9 cellular contexts compared by ENCODE assay signal in the genomic region with DNA sequence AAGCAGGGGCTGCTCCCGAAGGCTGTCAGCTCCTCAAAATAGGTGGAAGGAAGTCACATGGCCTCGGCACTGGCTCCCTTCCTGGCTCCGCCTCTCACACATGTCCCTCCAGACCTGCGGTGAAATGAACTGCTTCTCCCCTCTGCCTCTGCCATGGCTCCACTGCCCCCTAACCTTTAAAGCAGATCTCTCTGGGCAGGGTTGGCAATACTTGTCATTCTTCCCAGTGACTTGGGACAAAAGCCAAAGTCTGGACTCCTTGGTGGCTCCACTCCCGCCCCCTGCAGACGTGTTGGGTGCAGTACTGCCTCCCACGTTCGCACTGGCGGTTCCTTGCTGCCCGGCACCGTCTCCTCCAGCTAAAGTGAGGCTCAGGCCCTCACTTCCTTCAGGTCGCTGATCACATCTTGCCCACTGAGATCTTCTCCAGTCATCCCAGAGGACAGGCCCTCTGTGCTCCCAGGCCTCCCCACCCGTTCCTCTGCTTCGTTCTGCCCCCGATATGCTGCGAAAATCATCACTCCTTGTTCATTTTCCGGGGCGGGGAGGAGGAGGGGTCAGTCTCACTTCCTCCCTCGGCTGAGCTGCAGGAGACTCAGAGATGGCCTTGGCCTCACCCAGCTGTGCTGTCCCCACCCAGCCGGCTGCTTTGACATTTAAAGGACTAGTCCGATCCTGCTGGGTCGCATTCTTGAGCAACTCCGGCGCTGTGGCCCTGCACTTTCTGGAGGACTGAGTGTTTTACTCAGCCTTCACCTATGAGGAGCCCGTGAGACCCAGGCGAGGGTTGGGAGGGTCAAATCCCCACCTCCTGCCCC.
DNase-seq lines count a peak whose midpoint lies in the region; ATAC-seq and FAIRE-seq lines count a peak whose summit lies in the region.
"Had no signal": no experiment of that assay in that cellular context is flagged by ENCODE, and none has a peak within 500 bp of the region (broad histone marks: within the 10 kb centered on the region; RNA-seq: fewer than 3 reads in every experiment).

No MANE protein-coding gene starts in this region.

- H3K9me3 Mint-ChIP-seq in activated naive CD4-positive, alpha-beta T cell treated with anti-CD3 and anti-CD28 coated beads, Interleukin-2, amount 50 U/mL, for 72 hours: no peaks in the 10 kb centered on the region

- H3K36me3 Mint-ChIP-seq in activated naive CD4-positive, alpha-beta T cell treated with anti-CD3 and anti-CD28 coated beads, Interleukin-2, amount 50 U/mL, for 72 hours: no peaks in the 10 kb centered on the region

- in situ Hi-C loops in Caki2 (cut with HindIII; ENCODE audit: low pct_unique_long_range_greater_than_20kb, low sequenced_read_pairs): no loop called here

- intact Hi-C loops in Right ventricle myocardium superior (cut with DNase I): loop anchor here (10.0 kb wide), 1 partner anchor 212 kb away; the partner anchor contains the start of gene RS1

- ATAC-seq in GM19438 (IDR thresholded peaks at IDR 0.05; ENCODE audit: low read depth, unreplicated experiment): peak; percentile 67
- peak; percentile 59 for ATAC-seq in HG03469 (IDR thresholded peaks at IDR 0.05; ENCODE audit: unreplicated experiment)
- ATAC-seq in activated naive CD4-positive, alpha-beta T cell treated with anti-CD3 and anti-CD28 coated beads, Interleukin-2, amount 50 U/mL, for 72 hours: peak; percentile 73 to 80
- peak; percentile 70 for ATAC-seq in Right ventricle myocardium superior (ENCODE audit: poor library complexity)

- FAIRE-seq in RCC 7860 (lab: Jason Lieb, UNC): peak; percentile 72
- FAIRE-seq: islet of Langerhans had no signal

- peak overlapping the region; percentile 83 to 95 for H3K27ac Mint-ChIP-seq in activated naive CD4-positive, alpha-beta T cell treated with anti-CD3 and anti-CD28 coated beads, Interleukin-2, amount 50 U/mL, for 72 hours

- peak; percentile 72 for DNase-seq in Caki2 (ENCODE audit: low read depth)
- DNase-seq in RCC 7860 (ENCODE audit: low spot score): peak; percentile 71
- DNase-seq in activated naive CD4-positive, alpha-beta T cell treated with anti-CD3 and anti-CD28 coated beads, Interleukin-2, amount 50 U/mL, for 72 hours (ENCODE audit: low spot score in 2 of 2): peak; percentile 30 to 59
- DNase-seq in Right ventricle myocardium superior: peak; percentile 84
- DNase-seq in pons (ENCODE audit: low spot score): peak; percentile 53
- no peak for DNase-seq in NCI-H2227 treated with DMSO at 0.1 percent for 48 hours (lab: John Stamatoyannopoulos, UW)
